16 cellular contexts compared by ENCODE assay signal in genomic region chr9:30967484-30967883, GRCh38.
DNase-seq lines count a peak whose midpoint lies in the region; ATAC-seq, FAIRE-seq and TF ChIP-seq lines count a peak whose summit lies in the region.
"Had no signal": no experiment of that assay in that cellular context is flagged by ENCODE, and none has a peak within 500 bp of the region (broad histone marks: within the 10 kb centered on the region; RNA-seq: fewer than 3 reads in every experiment).

No MANE protein-coding gene starts in this region.

- H3K4me2 ChIP-seq in neural cell (ENCODE audit: low read length): no peak overlapping the region

- no peaks in the 10 kb centered on the region for H3K79me2 ChIP-seq in neural cell (replicated peaks; ENCODE audit: insufficient read depth, low read length)

- no peak for DNase-seq in GM06990 (ENCODE audit: extremely low read depth, insufficient read length)
- DNase-seq in NCI-H69 (lab: John Stamatoyannopoulos, UW): peak; percentile 80
- peak; percentile 26 for DNase-seq in bronchial epithelial cell (ENCODE audit: low read depth)
- DNase-seq in mucosa of descending colon: no peak
- no peak for DNase-seq in stimulated activated CD4-positive, alpha-beta T cell treated with anti-CD3 and anti-CD28 coated beads, Interleukin-2, amount 100 ng/mL, for 48 hours
- no peak for DNase-seq in occipital lobe (lab: John Stamatoyannopoulos, UW)
- DNase-seq in NOMO-1 treated with dmso at 0.1 percent for 144 hours (lab: John Stamatoyannopoulos, UW; ENCODE audit: unreplicated experiment): no peak
- DNase-seq: activated CD4-positive, alpha-beta T cell treated with anti-CD3 and anti-CD28 coated beads for 4 hours; activated gamma-delta T cell; CD4-positive, alpha-beta T cell; lower lobe of right lung; NCI-H187 treated with DMSO at 0.1 percent for 48 hours; Right ventricle myocardium superior had no signal

- no peaks in the 10 kb centered on the region for H4K20me1 ChIP-seq in neural cell (ENCODE audit: insufficient read depth)

- no peak overlapping the region for H3K27ac ChIP-seq in neural cell (ENCODE audit: low read length)
- H3K27ac ChIP-seq: coronary artery, lower lobe of right lung had no signal

- no peak overlapping the region for H2AFZ ChIP-seq in neural cell (ENCODE audit: low read depth, low read length)

- no peak for TF ChIP-seq EP300 in neural cell (conservative IDR thresholded peaks at IDR 0.05; ENCODE audit: poor library complexity, severe bottlenecking)

- TF ChIP-seq CTCF in GM06990 (IDR thresholded peaks at IDR 0.05; ENCODE audit: insufficient read depth, low read length, poor library complexity, severe bottlenecking) (peak; percentile 4), bronchial epithelial cell (IDR thresholded peaks at IDR 0.05; ENCODE audit: insufficient read depth, low read length, severe bottlenecking) (no peak), neural cell (IDR thresholded peaks at IDR 0.05; ENCODE audit: poor library complexity, severe bottlenecking) (peak; percentile 27), mucosa of descending colon (IDR thresholded peaks at IDR 0.05) (no peak)

- H3K9ac ChIP-seq in neural cell (ENCODE audit: low read length): no peak overlapping the region

- FAIRE-seq in bronchial epithelial cell (lab: Jason Lieb, UNC): no peak
- FAIRE-seq: frontal cortex had no signal

- H3K27me3 ChIP-seq in GM06990 (replicated peaks; ENCODE audit: control insufficient read depth, insufficient read depth, low read length) (no peaks in the 10 kb centered on the region), bronchial epithelial cell (ENCODE audit: control insufficient read depth, insufficient read depth, low read length) (no peaks in the 10 kb centered on the region), neural cell (ENCODE audit: insufficient read depth, low read depth, low read length) (no peaks in the 10 kb centered on the region)

- TF ChIP-seq RAD21 in neural cell (conservative IDR thresholded peaks at IDR 0.05): peak; percentile 38

- no peaks in the 10 kb centered on the region for H3K4me1 ChIP-seq in mucosa of descending colon (ENCODE audit: low read depth)
- H3K4me1 ChIP-seq: lower lobe of right lung had no signal

- no peak for ATAC-seq in mucosa of descending colon

- H3K9me3 ChIP-seq in neural cell (ENCODE audit: low read length) (no peaks in the 10 kb centered on the region), mucosa of descending colon (no peaks in the 10 kb centered on the region)
- H3K9me3 ChIP-seq: lower lobe of right lung had no signal

- no peaks in the 10 kb centered on the region for H3K9me2 ChIP-seq in neural cell (ENCODE audit: insufficient read depth, low read length)

- H3K36me3 ChIP-seq in GM06990 (ENCODE audit: control insufficient read depth, insufficient read depth, low read length) (no peaks in the 10 kb centered on the region), bronchial epithelial cell (ENCODE audit: control insufficient read depth, insufficient read depth, low read length) (no peaks in the 10 kb centered on the region), neural cell (ENCODE audit: insufficient read depth, low read length) (no peaks in the 10 kb centered on the region), mucosa of descending colon (ENCODE audit: low read depth) (no peaks in the 10 kb centered on the region)
- H3K36me3 ChIP-seq: lower lobe of right lung had no signal

- H3F3A ChIP-seq in neural cell (ENCODE audit: insufficient read depth, low read length, poor library complexity, severe bottlenecking): no peaks in the 10 kb centered on the region

- H3K4me3 ChIP-seq in GM06990 (replicated peaks; ENCODE audit: low read depth, low read length): no peak overlapping the region
- no peak overlapping the region for H3K4me3 ChIP-seq in bronchial epithelial cell (ENCODE audit: low read depth, low read length)
- H3K4me3 ChIP-seq in neural cell (ENCODE audit: low read length): no peak overlapping the region
- no peak overlapping the region for H3K4me3 ChIP-seq in mucosa of descending colon
- H3K4me3 ChIP-seq: coronary artery, lower lobe of right lung had no signal

- intact Hi-C loops in mucosa of descending colon (cut with DNase I, micrococcal nuclease): no loop called here

TF ChIP-seq in neural cell, 6 proteins besides CTCF, POLR2A, EP300 and RAD21:
- TF ChIP-seq EZH2 (IDR thresholded peaks at IDR 0.05; ENCODE audit: borderline replicate concordance, insufficient read depth, low read length, poor library complexity, severe bottlenecking) (no peak), TAF1 (IDR thresholded peaks at IDR 0.05; ENCODE audit: low read depth) (no peak), POLR2AphosphoS5 (IDR thresholded peaks at IDR 0.05) (no peak)
TF ChIP-seq in neural cell: peak in this region for 0.

Comparison
In these comparisons a context has a peak if more than half of its experiments do, and no peak if none do; other contexts are left out.
1. DNase-seq: peak in NCI-H69 (single experiment) and bronchial epithelial cell (single experiment); none in GM06990 (single experiment), mucosa of descending colon (0 of 3), stimulated activated CD4-positive, alpha-beta T cell treated with anti-CD3 and anti-CD28 coated beads, Interleukin-2, amount 100 ng/mL, for 48 hours (0 of 2), occipital lobe (single experiment) and NOMO-1 treated with dmso at 0.1 percent for 144 hours (single experiment).
2. CTCF ChIP-seq: peak in GM06990 (single experiment) and neural cell (single experiment); none in bronchial epithelial cell (single experiment) and mucosa of descending colon (single experiment).